ENCODE assay signal across 22 cellular contexts in genomic region chr9:95175523-95175922, GRCh38.
DNase-seq lines count a peak whose midpoint lies in the region; ATAC-seq, FAIRE-seq and TF ChIP-seq lines count a peak whose summit lies in the region.
"Had no signal": no experiment of that assay in that cellular context is flagged by ENCODE, and none has a peak within 500 bp of the region (broad histone marks: within the 10 kb centered on the region; RNA-seq: fewer than 3 reads in every experiment).

No MANE protein-coding gene starts in this region.

- FAIRE-seq in GM12892 (lab: Jason Lieb, UNC): no peak
- FAIRE-seq: G401.6 had no signal

- no peak for ATAC-seq in GM19328 (IDR thresholded peaks at IDR 0.05; ENCODE audit: unreplicated experiment)
- ATAC-seq: activated CD4-positive, alpha-beta T cell treated with anti-CD3 and anti-CD28 coated beads for 36 hours; foreskin keratinocyte; stimulated activated naive CD8-positive, alpha-beta T cell treated with anti-CD3 and anti-CD28 coated beads, Interleukin-15, amount 100 ng/mL, for 72 hours had no signal

- peak; percentile 88 for TF ChIP-seq EP300 in Ishikawa (IDR thresholded peaks at IDR 0.05; ENCODE audit: borderline replicate concordance)

- no peaks in the 10 kb centered on the region for H3K27me3 Mint-ChIP-seq in nephron progenitor cell (ENCODE audit: low read depth, poor library complexity)
- H3K27me3 Mint-ChIP-seq: activated CD4-positive, alpha-beta T cell treated with anti-CD3 and anti-CD28 coated beads for 36 hours; CD4-positive, alpha-beta T cell; stimulated activated naive CD8-positive, alpha-beta T cell treated with anti-CD3 and anti-CD28 coated beads, Interleukin-15, amount 100 ng/mL, for 72 hours had no signal

- DNase-seq in NCI-H187 (lab: John Stamatoyannopoulos, UW) (peak; percentile 4 to 54), NCI-H510A (lab: John Stamatoyannopoulos, UW) (peak; percentile 28), nephron progenitor cell (no peak), GM20000 (ENCODE audit: low spot score) (no peak), GM12892 (ENCODE audit: insufficient read length) (no peak)
- DNase-seq: activated CD4-positive, alpha-beta T cell treated with anti-CD3 and anti-CD28 coated beads for 36 hours; activated naive CD4-positive, alpha-beta T cell treated with anti-CD3 and anti-CD28 coated beads for 36 hours; activated T-cell treated with anti-CD3 and anti-CD28 coated beads, Interleukin-2, amount 50 U/mL, for 48 hours; amygdala; CD4-positive, alpha-beta T cell; DMS53; effector memory CD4-positive, alpha-beta T cell; foreskin keratinocyte; immature natural killer cell; mesenchymal stem cell; NCI-H1048; NCI-H446 treated with DMSO at 0.1 percent for 48 hours; stimulated activated naive CD8-positive, alpha-beta T cell treated with anti-CD3 and anti-CD28 coated beads, Interleukin-15, amount 100 ng/mL, for 72 hours had no signal

- no peak for TF ChIP-seq CTCF in nephron progenitor cell (IDR thresholded peaks at IDR 0.05)
- TF ChIP-seq CTCF in GM20000 (IDR thresholded peaks at IDR 0.05; ENCODE audit: extremely low read depth, missing control alignments): no peak

- peaks cover 38% of the 10 kb centered on the region for H3K4me1 Mint-ChIP-seq in nephron progenitor cell
- H3K4me1 Mint-ChIP-seq: immature natural killer cell had no signal

- H3K36me3 Mint-ChIP-seq in nephron progenitor cell (ENCODE audit: low read depth): no peaks in the 10 kb centered on the region

- no peak for TF ChIP-seq POLR2A in GM12892 (IDR thresholded peaks at IDR 0.05; ENCODE audit: low read depth, low read length)

- H3K9me3 Mint-ChIP-seq in nephron progenitor cell: no peaks in the 10 kb centered on the region
- H3K9me3 Mint-ChIP-seq: activated naive CD4-positive, alpha-beta T cell treated with anti-CD3 and anti-CD28 coated beads for 36 hours; CD4-positive, alpha-beta T cell; immature natural killer cell; stimulated activated naive CD8-positive, alpha-beta T cell treated with anti-CD3 and anti-CD28 coated beads, Interleukin-15, amount 100 ng/mL, for 72 hours; T-helper 1 cell treated with Interleukin-12 subunit alpha and Interleukin-12 subunit beta and Interleukin-4 antibody, amounts not matched to agents 30 μg/mL and 1 μg/mL, for 36 hours had no signal

- H3K4me3 Mint-ChIP-seq in nephron progenitor cell: no peak overlapping the region
- H3K4me3 Mint-ChIP-seq: activated CD4-positive, alpha-beta T cell treated with anti-CD3 and anti-CD28 coated beads for 36 hours; activated naive CD4-positive, alpha-beta T cell treated with anti-CD3 and anti-CD28 coated beads for 36 hours; CD4-positive, alpha-beta T cell; immature natural killer cell; stimulated activated naive CD8-positive, alpha-beta T cell treated with anti-CD3 and anti-CD28 coated beads, Interleukin-15, amount 100 ng/mL, for 72 hours; T-helper 1 cell treated with Interleukin-12 subunit alpha and Interleukin-12 subunit beta and Interleukin-4 antibody, amounts not matched to agents 30 μg/mL and 1 μg/mL, for 36 hours had no signal

- 0 out of 2 replicates have a peak, but pooled peaks have one; percentile 6 for TF ChIP-seq RAD21 in Ishikawa (IDR thresholded peaks at IDR 0.05; ENCODE audit: low read depth)

- peak overlapping the region; percentile 43 for H3K27ac Mint-ChIP-seq in nephron progenitor cell
- H3K27ac Mint-ChIP-seq: activated CD4-positive, alpha-beta T cell treated with anti-CD3 and anti-CD28 coated beads for 36 hours; activated naive CD4-positive, alpha-beta T cell treated with anti-CD3 and anti-CD28 coated beads for 36 hours; CD4-positive, alpha-beta T cell; immature natural killer cell; stimulated activated naive CD8-positive, alpha-beta T cell treated with anti-CD3 and anti-CD28 coated beads, Interleukin-15, amount 100 ng/mL, for 72 hours; T-helper 1 cell treated with Interleukin-12 subunit alpha and Interleukin-12 subunit beta and Interleukin-4 antibody, amounts not matched to agents 30 μg/mL and 1 μg/mL, for 36 hours had no signal

TF ChIP-seq in Ishikawa, 13 proteins besides CTCF, POLR2A, EP300 and RAD21:
- TF ChIP-seq EGR1 (IDR thresholded peaks at IDR 0.05): peak; percentile 84
- TF ChIP-seq, protein P1, sequence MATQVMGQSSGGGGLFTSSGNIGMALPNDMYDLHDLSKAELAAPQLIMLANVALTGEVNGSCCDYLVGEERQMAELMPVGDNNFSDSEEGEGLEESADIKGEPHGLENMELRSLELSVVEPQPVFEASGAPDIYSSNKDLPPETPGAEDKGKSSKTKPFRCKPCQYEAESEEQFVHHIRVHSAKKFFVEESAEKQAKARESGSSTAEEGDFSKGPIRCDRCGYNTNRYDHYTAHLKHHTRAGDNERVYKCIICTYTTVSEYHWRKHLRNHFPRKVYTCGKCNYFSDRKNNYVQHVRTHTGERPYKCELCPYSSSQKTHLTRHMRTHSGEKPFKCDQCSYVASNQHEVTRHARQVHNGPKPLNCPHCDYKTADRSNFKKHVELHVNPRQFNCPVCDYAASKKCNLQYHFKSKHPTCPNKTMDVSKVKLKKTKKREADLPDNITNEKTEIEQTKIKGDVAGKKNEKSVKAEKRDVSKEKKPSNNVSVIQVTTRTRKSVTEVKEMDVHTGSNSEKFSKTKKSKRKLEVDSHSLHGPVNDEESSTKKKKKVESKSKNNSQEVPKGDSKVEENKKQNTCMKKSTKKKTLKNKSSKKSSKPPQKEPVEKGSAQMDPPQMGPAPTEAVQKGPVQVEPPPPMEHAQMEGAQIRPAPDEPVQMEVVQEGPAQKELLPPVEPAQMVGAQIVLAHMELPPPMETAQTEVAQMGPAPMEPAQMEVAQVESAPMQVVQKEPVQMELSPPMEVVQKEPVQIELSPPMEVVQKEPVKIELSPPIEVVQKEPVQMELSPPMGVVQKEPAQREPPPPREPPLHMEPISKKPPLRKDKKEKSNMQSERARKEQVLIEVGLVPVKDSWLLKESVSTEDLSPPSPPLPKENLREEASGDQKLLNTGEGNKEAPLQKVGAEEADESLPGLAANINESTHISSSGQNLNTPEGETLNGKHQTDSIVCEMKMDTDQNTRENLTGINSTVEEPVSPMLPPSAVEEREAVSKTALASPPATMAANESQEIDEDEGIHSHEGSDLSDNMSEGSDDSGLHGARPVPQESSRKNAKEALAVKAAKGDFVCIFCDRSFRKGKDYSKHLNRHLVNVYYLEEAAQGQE (IDR thresholded peaks at IDR 0.05; ENCODE audit: low read depth): no peak
- TF ChIP-seq TAF1 (IDR thresholded peaks at IDR 0.05; ENCODE audit: low read depth): no peak; the same call in 1 of the 2 replicates
- TF ChIP-seq TEAD4 (IDR thresholded peaks at IDR 0.05): peak; percentile 68
- TF ChIP-seq ZBTB7A (IDR thresholded peaks at IDR 0.05; ENCODE audit: low read depth): no peak
- peak; percentile 71 for TF ChIP-seq YY1 (IDR thresholded peaks at IDR 0.05; ENCODE audit: low read depth)
- TF ChIP-seq, protein P2, sequence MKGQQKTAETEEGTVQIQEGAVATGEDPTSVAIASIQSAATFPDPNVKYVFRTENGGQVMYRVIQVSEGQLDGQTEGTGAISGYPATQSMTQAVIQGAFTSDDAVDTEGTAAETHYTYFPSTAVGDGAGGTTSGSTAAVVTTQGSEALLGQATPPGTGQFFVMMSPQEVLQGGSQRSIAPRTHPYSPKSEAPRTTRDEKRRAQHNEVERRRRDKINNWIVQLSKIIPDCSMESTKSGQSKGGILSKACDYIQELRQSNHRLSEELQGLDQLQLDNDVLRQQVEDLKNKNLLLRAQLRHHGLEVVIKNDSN (IDR thresholded peaks at IDR 0.05): peak; percentile 27; the same call in 1 of the 2 replicates
- TF ChIP-seq NFIC (IDR thresholded peaks at IDR 0.05): peak; percentile 83
- no peak for TF ChIP-seq CREB1 (IDR thresholded peaks at IDR 0.05; ENCODE audit: low read depth)
- TF ChIP-seq, protein P3, sequence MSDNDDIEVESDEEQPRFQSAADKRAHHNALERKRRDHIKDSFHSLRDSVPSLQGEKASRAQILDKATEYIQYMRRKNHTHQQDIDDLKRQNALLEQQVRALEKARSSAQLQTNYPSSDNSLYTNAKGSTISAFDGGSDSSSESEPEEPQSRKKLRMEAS (IDR thresholded peaks at IDR 0.05): peak; percentile 96
- peak; percentile 41; the same call in 1 of the 2 replicates for TF ChIP-seq FOXM1 (IDR thresholded peaks at IDR 0.05; ENCODE audit: borderline replicate concordance, low read depth)
- TF ChIP-seq TCF12 (IDR thresholded peaks at IDR 0.05; ENCODE audit: low read depth): peak; percentile 97
- TF ChIP-seq CEBPB (IDR thresholded peaks at IDR 0.05): no peak

Comparison
In these comparisons a context has a peak if more than half of its experiments do, and no peak if none do; other contexts are left out.
1. DNase-seq: peak in NCI-H187 (2 of 2) and NCI-H510A (single experiment); none in nephron progenitor cell (single experiment), GM20000 (single experiment) and GM12892 (single experiment).